ENCODE assay signal across 20 cellular contexts in genomic region chr15:78492841-78493240, GRCh38. TPM values are rescaled to one million over a fixed set of nuclear protein-coding genes. Genes with fewer than 3 reads are reported as not detected.
DNase-seq lines count a peak whose midpoint lies in the region; ATAC-seq, FAIRE-seq and TF ChIP-seq lines count a peak whose summit lies in the region.
"Had no signal": no experiment of that assay in that cellular context is flagged by ENCODE, and none has a peak within 500 bp of the region (broad histone marks: within the 10 kb centered on the region; RNA-seq: fewer than 3 reads in every experiment).

No MANE protein-coding gene starts in this region.

- H3K79me2 ChIP-seq in HepG2 (ENCODE audit: insufficient read depth, low read length): no peaks in the 10 kb centered on the region

- H3K4me1 Mint-ChIP-seq in activated T-helper 2 cell treated with anti-CD3 and anti-CD28 coated beads, Interferon-gamma antibody, Interleukin-2, Interleukin-4, amounts not matched to agents 10 μg/mL and 5 μg/mL and 100 μg/mL, durations not matched to agents 14 hours and 24 hours and 36 hours (ENCODE audit: low read depth): peaks cover 9% of the 10 kb centered on the region
- no peaks in the 10 kb centered on the region for H3K4me1 Mint-ChIP-seq in stimulated activated memory B cell treated with anti-CD40 and anti-IgM and Interleukin-4, amounts not matched to agents 10 μg/mL and 1 μg/mL and 100 μg/mL, for 72 hours

- no peak overlapping the region for H3K9ac ChIP-seq in HepG2 (ENCODE audit: insufficient read depth, low read depth, low read length)

- H2AFZ ChIP-seq in HepG2 (ENCODE audit: low read length): no peak overlapping the region

- H3K4me3 ChIP-seq in HepG2 (replicated peaks in 1 of 3; ENCODE audit: insufficient read depth in 1 of 3, low read depth in 2 of 3, low read length in 3 of 3): no peak overlapping the region
- no peak overlapping the region for H3K4me3 ChIP-seq in right lobe of liver
- H3K4me3 ChIP-seq: MG63 had no signal

- no peak for TF ChIP-seq POLR2A in HepG2 (IDR thresholded peaks at IDR 0.05; ENCODE audit: insufficient read depth in 1 of 2, low read depth in 2 of 2, low read length in 2 of 2)
- no peak for TF ChIP-seq POLR2A in right lobe of liver (IDR thresholded peaks at IDR 0.05)

- H3K4me1 ChIP-seq in HepG2 (ENCODE audit: insufficient read depth, low read length) (no peaks in the 10 kb centered on the region), right lobe of liver (no peaks in the 10 kb centered on the region)

- BruUV-seq in HepG2 (replicated peaks; lab: Mats Ljungman, UMichigan): TSS peak; percentile 11

- ATAC-seq in HepG2 (no peak), right lobe of liver (no peak)
- no peak for ATAC-seq in stimulated activated memory B cell treated with anti-CD40 and anti-IgM and Interleukin-4, amounts not matched to agents 10 μg/mL and 1 μg/mL and 100 μg/mL, for 72 hours
- ATAC-seq: right cardiac atrium had no signal

- H3K36me3 ChIP-seq in HepG2 (replicated peaks in 1 of 2; ENCODE audit: control insufficient read depth in 1 of 2, insufficient read depth in 2 of 2, low read length in 2 of 2): peaks cover 10 to 77% of the 10 kb centered on the region in 2 experiments
- peaks cover 0 to 84% (median 25%) of the 10 kb centered on the region in 4 donors for H3K36me3 ChIP-seq in right lobe of liver

- TF ChIP-seq RAD21 in HepG2 (CRISPR knock-in tag; IDR thresholded peaks at IDR 0.05): no peak

- WGBS in HepG2 (ENCODE audit: low lambda C conversion rate): 100% methylated on average over 1 of the region's 1 CpG
- WGBS in right lobe of liver (ENCODE audit: insufficient coverage, low coverage, low lambda C conversion rate, missing lambda C conversion rate): 60% methylated on average over 1 of the region's 1 CpG

- CTCF ChIA-PET in HepG2 (lab: Yijun Ruan, JAX; ENCODE audit: low intra/inter-chr PET ratio, low total read pairs): no interaction called here

- no peak overlapping the region for H3K4me3 Mint-ChIP-seq in activated T-helper 2 cell treated with anti-CD3 and anti-CD28 coated beads, Interferon-gamma antibody, Interleukin-2, Interleukin-4, amounts not matched to agents 10 μg/mL and 5 μg/mL and 100 μg/mL, durations not matched to agents 14 hours and 24 hours and 36 hours (ENCODE audit: low read depth)
- H3K4me3 Mint-ChIP-seq in stimulated activated memory B cell treated with anti-CD40 and anti-IgM and Interleukin-4, amounts not matched to agents 10 μg/mL and 1 μg/mL and 100 μg/mL, for 72 hours: no peak overlapping the region
- H3K4me3 Mint-ChIP-seq: activated T-helper 1 cell treated with anti-CD3 and anti-CD28 coated beads, Interleukin-12 subunit alpha, Interleukin-12 subunit beta, Interleukin-2, Interleukin-4 antibody, amounts not matched to agents 30 ng/mL and 10 ng/mL and 1 ng/mL, durations not matched to agents 14 hours and 24 hours and 36 hours had no signal

- H3K27me3 ChIP-seq in HepG2 (ENCODE audit: control insufficient read depth in 1 of 2, insufficient read depth in 2 of 2, low read length in 2 of 2) (no peaks in the 10 kb centered on the region), right lobe of liver (no peaks in the 10 kb centered on the region)
- H3K27me3 ChIP-seq: brain microvascular endothelial cell, MG63 had no signal

- POLR2A ChIA-PET in HepG2 (lab: Yijun Ruan, JAX): no interaction called here

- peak overlapping the region; percentile 37 for H3K27ac Mint-ChIP-seq in activated T-helper 2 cell treated with anti-CD3 and anti-CD28 coated beads, Interferon-gamma antibody, Interleukin-2, Interleukin-4, amounts not matched to agents 10 μg/mL and 5 μg/mL and 100 μg/mL, durations not matched to agents 14 hours and 24 hours and 36 hours
- no peak overlapping the region for H3K27ac Mint-ChIP-seq in stimulated activated memory B cell treated with anti-CD40 and anti-IgM and Interleukin-4, amounts not matched to agents 10 μg/mL and 1 μg/mL and 100 μg/mL, for 72 hours
- H3K27ac Mint-ChIP-seq: activated T-helper 1 cell treated with anti-CD3 and anti-CD28 coated beads, Interleukin-12 subunit alpha, Interleukin-12 subunit beta, Interleukin-2, Interleukin-4 antibody, amounts not matched to agents 30 ng/mL and 10 ng/mL and 1 ng/mL, durations not matched to agents 14 hours and 24 hours and 36 hours had no signal

- TF ChIP-seq CTCF in HepG2 (CRISPR knock-in tag; IDR thresholded peaks at IDR 0.05) (no peak), right lobe of liver (IDR thresholded peaks at IDR 0.05) (no peak)

- H3K4me2 ChIP-seq in HepG2 (ENCODE audit: low read depth, low read length): no peak overlapping the region

- H3K36me3 Mint-ChIP-seq in activated T-helper 2 cell treated with anti-CD3 and anti-CD28 coated beads, Interferon-gamma antibody, Interleukin-2, Interleukin-4, amounts not matched to agents 10 μg/mL and 5 μg/mL and 100 μg/mL, durations not matched to agents 14 hours and 24 hours and 36 hours (ENCODE audit: low read depth): peaks cover 77% of the 10 kb centered on the region
- H3K36me3 Mint-ChIP-seq in stimulated activated memory B cell treated with anti-CD40 and anti-IgM and Interleukin-4, amounts not matched to agents 10 μg/mL and 1 μg/mL and 100 μg/mL, for 72 hours: peaks cover 57% of the 10 kb centered on the region

- intact Hi-C loops in HepG2 (cut with micrococcal nuclease; ENCODE audit: unreplicated experiment): no loop called here
- intact Hi-C loops in right lobe of liver (cut with DNase I): no loop called here
- intact Hi-C loops in activated T-helper 2 cell treated with anti-CD3 and anti-CD28 coated beads, Interferon-gamma antibody, Interleukin-2, Interleukin-4, amounts not matched to agents 10 μg/mL and 5 μg/mL and 100 μg/mL, durations not matched to agents 14 hours and 24 hours and 36 hours (cut with micrococcal nuclease): loop anchor here (10.0 kb wide), 1 partner anchor 218 kb away; no protein-coding TSS in a partner anchor

- DNase-seq in HepG2 (ENCODE audit: low spot score) (no peak), right lobe of liver (no peak), fibroblast of peridontal ligament (ENCODE audit: extremely low read depth) (peak; percentile 25), stromal cell of bone marrow (ENCODE audit: low read depth) (peak; percentile 15), activated gamma-delta T cell treated with Interleukin-2 at 50 U/mL for 16 hours (no peak), H4 (ENCODE audit: low spot score) (no peak)
- no peak for DNase-seq in activated T-helper 2 cell treated with anti-CD3 and anti-CD28 coated beads, Interferon-gamma antibody, Interleukin-2, Interleukin-4, amounts not matched to agents 10 μg/mL and 5 μg/mL and 100 μg/mL, durations not matched to agents 14 hours and 24 hours and 36 hours (ENCODE audit: low spot score)
- DNase-seq: brain microvascular endothelial cell; hypothalamus; MG63; NCI-H1694 treated with DMSO at 0.1 percent for 48 hours; nucleus accumbens; right cardiac atrium; SHP77; stimulated activated CD4-positive, alpha-beta T cell treated with anti-CD3 and anti-CD28 coated beads, Interleukin-1b, Interleukin-23, amount 100 ng/mL, for 48 hours had no signal

- in situ Hi-C loops in HepG2 (cut with HindIII; ENCODE audit: extremely low pct_ligation_motif_present, low pct_unique_long_range_greater_than_20kb): no loop called here

- FAIRE-seq in HepG2 (lab: Jason Lieb, UNC): no peak
- FAIRE-seq: D721Med, GM18507, HTR-8/SVneo had no signal

- TF ChIP-seq EP300 in HepG2 (IDR thresholded peaks at IDR 0.05; ENCODE audit: low read depth in 2 of 2, low read length in 2 of 2) (no peak), HepG2 (CRISPR knock-in tag; IDR thresholded peaks at IDR 0.05; ENCODE audit: borderline replicate concordance) (no peak)

- no peaks in the 10 kb centered on the region for H3K9me3 ChIP-seq in HepG2 (ENCODE audit: low read length)
- H3K9me3 ChIP-seq in right lobe of liver: no peaks in the 10 kb centered on the region
- H3K9me3 ChIP-seq: MG63 had no signal

- no peak overlapping the region for H3K27ac ChIP-seq in HepG2 (ENCODE audit: extremely low read length, insufficient read depth, low read length)
- no peak overlapping the region for H3K27ac ChIP-seq in right lobe of liver
- H3K27ac ChIP-seq: brain microvascular endothelial cell had no signal

- no peaks in the 10 kb centered on the region for H3K27me3 Mint-ChIP-seq in activated T-helper 2 cell treated with anti-CD3 and anti-CD28 coated beads, Interferon-gamma antibody, Interleukin-2, Interleukin-4, amounts not matched to agents 10 μg/mL and 5 μg/mL and 100 μg/mL, durations not matched to agents 14 hours and 24 hours and 36 hours (ENCODE audit: low read depth)
- H3K27me3 Mint-ChIP-seq in stimulated activated memory B cell treated with anti-CD40 and anti-IgM and Interleukin-4, amounts not matched to agents 10 μg/mL and 1 μg/mL and 100 μg/mL, for 72 hours: no peaks in the 10 kb centered on the region

- H4K20me1 ChIP-seq in HepG2 (ENCODE audit: insufficient read depth, low read length): no peaks in the 10 kb centered on the region

- H3K9me3 Mint-ChIP-seq in activated T-helper 2 cell treated with anti-CD3 and anti-CD28 coated beads, Interferon-gamma antibody, Interleukin-2, Interleukin-4, amounts not matched to agents 10 μg/mL and 5 μg/mL and 100 μg/mL, durations not matched to agents 14 hours and 24 hours and 36 hours: no peaks in the 10 kb centered on the region
- H3K9me3 Mint-ChIP-seq in stimulated activated memory B cell treated with anti-CD40 and anti-IgM and Interleukin-4, amounts not matched to agents 10 μg/mL and 1 μg/mL and 100 μg/mL, for 72 hours: no peaks in the 10 kb centered on the region
- H3K9me3 Mint-ChIP-seq: activated T-helper 1 cell treated with anti-CD3 and anti-CD28 coated beads, Interleukin-12 subunit alpha, Interleukin-12 subunit beta, Interleukin-2, Interleukin-4 antibody, amounts not matched to agents 30 ng/mL and 10 ng/mL and 1 ng/mL, durations not matched to agents 14 hours and 24 hours and 36 hours had no signal

RNA-seq across cellular contexts. Expression of gene HYKK, which starts 14.5 kb away (rescaled TPM):
- total RNA-seq in HepG2 (2016; rRNA removed; fragmentation: Illumina TruSeq; extraction: Trizol) (5.4 and 6.5 TPM in 2 replicates), right lobe of liver (1 to 10 TPM; 3.7 to 8.9 (median 5.2) TPM)
- 5.6 and 5.8 TPM in 2 replicates for total RNA-seq in HepG2 (2016; cell fraction: cytosol; rRNA removed; fragmentation: Illumina TruSeq; extraction: Trizol; ENCODE audit: low read depth)
- total RNA-seq in HepG2 (2016; cell fraction: insoluble cytoplasmic fraction; rRNA removed; fragmentation: Illumina TruSeq; extraction: Trizol): 5.2 and 6.7 TPM in 2 replicates
- total RNA-seq in HepG2 (2016; cell fraction: membrane; rRNA removed; fragmentation: Illumina TruSeq; extraction: Trizol): 4.9 and 5.6 TPM in 2 replicates
- total RNA-seq in HepG2 (2016; cell fraction: nucleus; rRNA removed; fragmentation: Illumina TruSeq; extraction: Trizol): 2.7 and 3.7 TPM in 2 replicates
- polyA plus RNA-seq in HepG2 (2011; rRNA removed): 3.5 and 3.6 TPM in 2 replicates
- 1.8 and 3.1 TPM in 2 replicates for polyA plus RNA-seq in HepG2 (2011; cell fraction: cytosol; rRNA removed)
- 2.0 and 3.1 TPM in 2 replicates for polyA plus RNA-seq in HepG2 (2011; cell fraction: nucleus; rRNA removed)
- 2.5 and 4.5 TPM in 2 replicates for polyA plus RNA-seq in HepG2 (2012)
- polyA plus RNA-seq in HepG2 (2016; cell fraction: cytosol; fragmentation: Illumina TruSeq; extraction: Trizol; ENCODE audit: low read depth): 4.8 and 5.7 TPM in 2 replicates
- 6.6 and 8.7 TPM in 2 replicates for polyA plus RNA-seq in HepG2 (2016; cell fraction: insoluble cytoplasmic fraction; fragmentation: Illumina TruSeq; extraction: Trizol; ENCODE audit: low read depth)
- polyA plus RNA-seq in HepG2 (2016; cell fraction: membrane; fragmentation: Illumina TruSeq; extraction: Trizol; ENCODE audit: low read depth): 4.1 and 6.7 TPM in 2 replicates
- 5.0 and 5.8 TPM in 2 replicates for polyA plus RNA-seq in HepG2 (2016; cell fraction: nucleus; fragmentation: Illumina TruSeq; extraction: Trizol; ENCODE audit: insufficient read depth, low read depth)
- 2.5 and 7.9 TPM in 2 replicates for polyA minus RNA-seq in HepG2 (2011; rRNA and poly(A)+ RNA removed; ENCODE audit: low replicate concordance)
- polyA minus RNA-seq in HepG2 (2011; cell fraction: cytosol; rRNA and poly(A)+ RNA removed): 2.1 and 2.3 TPM in 2 replicates
- 4.1 and 5.7 TPM in 2 replicates for polyA minus RNA-seq in HepG2 (2011; cell fraction: nucleus; rRNA and poly(A)+ RNA removed)
- 0.74 and 0.89 TPM in 2 replicates for total RNA-seq in activated T-helper 2 cell treated with anti-CD3 and anti-CD28 coated beads, Interferon-gamma antibody, Interleukin-2, Interleukin-4, amounts not matched to agents 10 μg/mL and 5 μg/mL and 100 μg/mL, durations not matched to agents 14 hours and 24 hours and 36 hours
- total RNA-seq in H4 (2014; rRNA removed; shearing (Covaris generic)): 5.5 and 9.3 TPM in 2 replicates

RNA-seq across cellular contexts. Expression of gene PSMA4, which starts 47.4 kb away (rescaled TPM):
- total RNA-seq in HepG2 (2016; rRNA removed; fragmentation: Illumina TruSeq; extraction: Trizol) (404 and 667 TPM in 2 replicates), right lobe of liver (100 to 1,000 TPM in 3 of 6 experiments, 10 to 100 TPM in 3; 66.1 to 147 (median 92.3) TPM)
- 98.5 and 109 TPM in 2 replicates for total RNA-seq in HepG2 (2016; cell fraction: cytosol; rRNA removed; fragmentation: Illumina TruSeq; extraction: Trizol; ENCODE audit: low read depth)
- 403 and 697 TPM in 2 replicates for total RNA-seq in HepG2 (2016; cell fraction: insoluble cytoplasmic fraction; rRNA removed; fragmentation: Illumina TruSeq; extraction: Trizol)
- 140 and 147 TPM in 2 replicates for total RNA-seq in HepG2 (2016; cell fraction: membrane; rRNA removed; fragmentation: Illumina TruSeq; extraction: Trizol)
- total RNA-seq in HepG2 (2016; cell fraction: nucleus; rRNA removed; fragmentation: Illumina TruSeq; extraction: Trizol): 134 and 137 TPM in 2 replicates
- polyA plus RNA-seq in HepG2 (2011; rRNA removed): 145 and 202 TPM in 2 replicates
- polyA plus RNA-seq in HepG2 (2011; cell fraction: cytosol; rRNA removed): 108 and 163 TPM in 2 replicates
- polyA plus RNA-seq in HepG2 (2011; cell fraction: nucleus; rRNA removed): 36.7 and 54.6 TPM in 2 replicates
- polyA plus RNA-seq in HepG2 (2012): 210 and 212 TPM in 2 replicates
- polyA plus RNA-seq in HepG2 (2016; cell fraction: cytosol; fragmentation: Illumina TruSeq; extraction: Trizol; ENCODE audit: low read depth): 100 and 107 TPM in 2 replicates
- polyA plus RNA-seq in HepG2 (2016; cell fraction: insoluble cytoplasmic fraction; fragmentation: Illumina TruSeq; extraction: Trizol; ENCODE audit: low read depth): 529 and 575 TPM in 2 replicates
- 98.3 and 108 TPM in 2 replicates for polyA plus RNA-seq in HepG2 (2016; cell fraction: membrane; fragmentation: Illumina TruSeq; extraction: Trizol; ENCODE audit: low read depth)
- 162 and 169 TPM in 2 replicates for polyA plus RNA-seq in HepG2 (2016; cell fraction: nucleus; fragmentation: Illumina TruSeq; extraction: Trizol; ENCODE audit: insufficient read depth, low read depth)
- polyA minus RNA-seq in HepG2 (2011; rRNA and poly(A)+ RNA removed; ENCODE audit: low replicate concordance): 24.7 and 98.6 TPM in 2 replicates
- 56.3 and 58.1 TPM in 2 replicates for polyA minus RNA-seq in HepG2 (2011; cell fraction: cytosol; rRNA and poly(A)+ RNA removed)
- 42.0 and 45.1 TPM in 2 replicates for polyA minus RNA-seq in HepG2 (2011; cell fraction: nucleus; rRNA and poly(A)+ RNA removed)
- 330 and 331 TPM in 2 replicates for total RNA-seq in activated T-helper 2 cell treated with anti-CD3 and anti-CD28 coated beads, Interferon-gamma antibody, Interleukin-2, Interleukin-4, amounts not matched to agents 10 μg/mL and 5 μg/mL and 100 μg/mL, durations not matched to agents 14 hours and 24 hours and 36 hours
- 610 and 702 TPM in 2 replicates for total RNA-seq in H4 (2014; rRNA removed; shearing (Covaris generic))

RNA-seq across cellular contexts. Expression of gene IREB2, which starts 54.8 kb away (rescaled TPM):
- total RNA-seq in HepG2 (2016; rRNA removed; fragmentation: Illumina TruSeq; extraction: Trizol): 30.4 and 66.4 TPM in 2 replicates
- 4.8 and 10.3 TPM in 2 replicates for total RNA-seq in HepG2 (2016; cell fraction: cytosol; rRNA removed; fragmentation: Illumina TruSeq; extraction: Trizol; ENCODE audit: low read depth)
- 28.4 and 65.6 TPM in 2 replicates for total RNA-seq in HepG2 (2016; cell fraction: insoluble cytoplasmic fraction; rRNA removed; fragmentation: Illumina TruSeq; extraction: Trizol)
- 15.3 and 17.3 TPM in 2 replicates for total RNA-seq in HepG2 (2016; cell fraction: membrane; rRNA removed; fragmentation: Illumina TruSeq; extraction: Trizol)
- total RNA-seq in HepG2 (2016; cell fraction: nucleus; rRNA removed; fragmentation: Illumina TruSeq; extraction: Trizol): 42.4 and 45.9 TPM in 2 replicates
- 19.1 and 24.2 TPM in 2 replicates for polyA plus RNA-seq in HepG2 (2011; rRNA removed)
- 8.7 and 13.2 TPM in 2 replicates for polyA plus RNA-seq in HepG2 (2011; cell fraction: cytosol; rRNA removed)
- 16.6 and 19.4 TPM in 2 replicates for polyA plus RNA-seq in HepG2 (2011; cell fraction: nucleus; rRNA removed)
- 28.6 and 38.1 TPM in 2 replicates for polyA plus RNA-seq in HepG2 (2012)
- polyA plus RNA-seq in HepG2 (2016; cell fraction: cytosol; fragmentation: Illumina TruSeq; extraction: Trizol; ENCODE audit: low read depth): 1.3 and 1.4 TPM in 2 replicates
- 42.2 and 43.3 TPM in 2 replicates for polyA plus RNA-seq in HepG2 (2016; cell fraction: insoluble cytoplasmic fraction; fragmentation: Illumina TruSeq; extraction: Trizol; ENCODE audit: low read depth)
- 4.5 and 5.2 TPM in 2 replicates for polyA plus RNA-seq in HepG2 (2016; cell fraction: membrane; fragmentation: Illumina TruSeq; extraction: Trizol; ENCODE audit: low read depth)
- 37.4 and 43.1 TPM in 2 replicates for polyA plus RNA-seq in HepG2 (2016; cell fraction: nucleus; fragmentation: Illumina TruSeq; extraction: Trizol; ENCODE audit: insufficient read depth, low read depth)
- 21.8 and 39.0 TPM in 2 replicates for polyA minus RNA-seq in HepG2 (2011; rRNA and poly(A)+ RNA removed; ENCODE audit: low replicate concordance)
- 40.3 and 45.6 TPM in 2 replicates for polyA minus RNA-seq in HepG2 (2011; cell fraction: cytosol; rRNA and poly(A)+ RNA removed)
- 82.4 and 84.9 TPM in 2 replicates for polyA minus RNA-seq in HepG2 (2011; cell fraction: nucleus; rRNA and poly(A)+ RNA removed)
- total RNA-seq in right lobe of liver: 10 to 100 TPM; 17.1 to 36.2 (median 25.6) TPM
- 97.8 and 101 TPM in 2 replicates for total RNA-seq in activated T-helper 2 cell treated with anti-CD3 and anti-CD28 coated beads, Interferon-gamma antibody, Interleukin-2, Interleukin-4, amounts not matched to agents 10 μg/mL and 5 μg/mL and 100 μg/mL, durations not matched to agents 14 hours and 24 hours and 36 hours
- 13.6 and 16.6 TPM in 2 replicates for total RNA-seq in H4 (2014; rRNA removed; shearing (Covaris generic))

Comparison
In these comparisons a context has a peak if more than half of its experiments do, and no peak if none do; other contexts are left out.
1. DNase-seq: peak in fibroblast of peridontal ligament (single experiment) and stromal cell of bone marrow (single experiment); none in HepG2 (single experiment), right lobe of liver (0 of 3), activated T-helper 2 cell treated with anti-CD3 and anti-CD28 coated beads, Interferon-gamma antibody, Interleukin-2, Interleukin-4, amounts not matched to agents 10 μg/mL and 5 μg/mL and 100 μg/mL, durations not matched to agents 14 hours and 24 hours and 36 hours (single experiment), activated gamma-delta T cell treated with Interleukin-2 at 50 U/mL for 16 hours (single experiment) and H4 (single experiment).